In the genomic region with DNA sequence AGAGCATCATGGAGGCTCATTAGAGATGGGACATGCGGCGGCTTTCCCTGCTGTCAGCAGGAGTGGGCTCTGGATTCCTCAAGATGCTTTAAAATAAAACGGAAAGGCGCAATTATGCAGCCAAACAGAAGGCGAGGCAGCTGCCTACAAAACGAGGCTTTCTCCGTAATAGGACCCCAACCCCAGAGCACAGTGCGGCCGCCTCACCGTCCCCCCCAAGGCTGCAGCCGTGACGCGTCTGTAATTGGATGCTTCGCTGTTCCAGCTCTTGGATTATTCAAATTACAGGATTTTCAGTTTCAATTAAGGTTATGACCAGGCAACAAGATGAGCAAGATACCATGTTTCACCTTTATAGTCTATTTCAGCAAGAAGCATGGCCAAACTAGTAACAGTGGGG, we compare ENCODE assay signal across 1 cellular context.
TF ChIP-seq lines count a peak whose summit lies in the region.

No MANE protein-coding gene starts in this region.

TF ChIP-seq in A549, 52 proteins besides CTCF, POLR2A, EP300 and RAD21 (continued from another document):
- TF ChIP-seq MYC (IDR thresholded peaks at IDR 0.05; ENCODE audit: borderline replicate concordance, low read length) (no peak), JUNB (IDR thresholded peaks at IDR 0.05) (no peak), KDM1A (IDR thresholded peaks at IDR 0.05; ENCODE audit: low read depth) (no peak), FOXS1 (CRISPR knock-in tag; IDR thresholded peaks at IDR 0.05) (no peak), HDAC2 (IDR thresholded peaks at IDR 0.05) (no peak), CHD4 (IDR thresholded peaks at IDR 0.05; ENCODE audit: borderline replicate concordance) (no peak)
